6 cellular contexts compared by ENCODE assay signal in genomic region chr17:63984651-63985386, GRCh38. TPM values are rescaled to one million over a fixed set of nuclear protein-coding genes. Genes with fewer than 3 reads are reported as not detected.
DNase-seq lines count a peak whose midpoint lies in the region; ATAC-seq, FAIRE-seq and TF ChIP-seq lines count a peak whose summit lies in the region.

No MANE protein-coding gene starts in this region.

- no peak for TF ChIP-seq POLR2A in H54 (IDR thresholded peaks at IDR 0.05; ENCODE audit: low read depth, low read length)

- no peak for TF ChIP-seq CTCF in left ventricle myocardium inferior (IDR thresholded peaks at IDR 0.05; ENCODE audit: borderline replicate concordance)
- TF ChIP-seq CTCF in thoracic aorta (IDR thresholded peaks at IDR 0.05), result no peak

- DNase-seq in H54 (ENCODE audit: insufficient read length, low spot score), result peak; percentile 86
- peak; percentile 20 for DNase-seq in activated CD4-positive, alpha-beta T cell treated with anti-CD3 and anti-CD28 coated beads, Interleukin-2, amount 50 U/mL, for 1 hour
- no peak for DNase-seq in left ventricle myocardium inferior
- DNase-seq in thoracic aorta (ENCODE audit: low spot score), result peak; percentile 33
- DNase-seq in NCI-H128 (lab: John Stamatoyannopoulos, UW; ENCODE audit: unreplicated experiment), result no peak

- H3K36me3 ChIP-seq in left ventricle myocardium inferior, result no peaks in the 10 kb centered on the region
- H3K36me3 ChIP-seq in thoracic aorta, result no peaks in the 10 kb centered on the region

- H3K27ac ChIP-seq in left ventricle myocardium inferior (replicated peaks) (peak overlapping the region; percentile 86), thoracic aorta (peak overlapping the region; percentile 51 to 63)

- intact Hi-C loops in left ventricle myocardium inferior (cut with micrococcal nuclease), result no loop called here

- peak; percentile 50 for FAIRE-seq in H54 (lab: Jason Lieb, UNC)

- ATAC-seq in thoracic aorta (ENCODE audit: insufficient number of reproducible peaks, low FRiP score, low read depth) (peak; percentile 76), HG03521 (IDR thresholded peaks at IDR 0.05; ENCODE audit: unreplicated experiment) (no peak)

- peaks cover 8% of the 10 kb centered on the region for H3K27me3 ChIP-seq in left ventricle myocardium inferior (ENCODE audit: low read depth)
- no peaks in the 10 kb centered on the region for H3K27me3 ChIP-seq in thoracic aorta (replicated peaks; ENCODE audit: insufficient read depth)

- H3K4me3 ChIP-seq in left ventricle myocardium inferior (no peak overlapping the region), thoracic aorta (no peak overlapping the region)

- H3K9me3 ChIP-seq in left ventricle myocardium inferior (replicated peaks), result peaks cover 12% of the 10 kb centered on the region
- no peaks in the 10 kb centered on the region for H3K9me3 ChIP-seq in thoracic aorta

- H3K4me1 ChIP-seq in left ventricle myocardium inferior, result peaks cover 83% of the 10 kb centered on the region
- peaks cover 18 to 50% of the 10 kb centered on the region in 2 donors for H3K4me1 ChIP-seq in thoracic aorta (ENCODE audit: control insufficient read depth in 1 of 2, low read depth in 2 of 2)

RNA-seq across cellular contexts. Expression of gene SCN4A, which starts 12.1 kb away (rescaled TPM):
- 1.2 TPM for total RNA-seq in left ventricle myocardium inferior
- 1 to 10 TPM in 1 of 2 donors, not detected in 1; 1.1 TPM for total RNA-seq in thoracic aorta

RNA-seq across cellular contexts. Expression of gene PRR29, which starts 13.3 kb away (rescaled TPM):
- not detected for total RNA-seq in left ventricle myocardium inferior
- total RNA-seq in thoracic aorta, result not detected

RNA-seq across cellular contexts. Expression of gene ICAM2, which starts 35.6 kb away (rescaled TPM):
- 28.2 TPM for total RNA-seq in left ventricle myocardium inferior
- total RNA-seq in thoracic aorta, result 10 to 100 TPM; 41.6 to 46.6 TPM

RNA-seq across cellular contexts. Expression of gene CD79B, which starts 52.7 kb away (rescaled TPM):
- total RNA-seq in left ventricle myocardium inferior (4.6 TPM), thoracic aorta (1 to 10 TPM; 4.3 to 6.0 TPM)

Comparison
In these comparisons a context has a peak if more than half of its experiments do, and no peak if none do; other contexts are left out.
1. DNase-seq: peak in H54 (single experiment), activated CD4-positive, alpha-beta T cell treated with anti-CD3 and anti-CD28 coated beads, Interleukin-2, amount 50 U/mL, for 1 hour (single experiment) and thoracic aorta (single experiment); none in left ventricle myocardium inferior (single experiment) and NCI-H128 (single experiment).